25 cellular contexts compared by ENCODE assay signal in the genomic region with DNA sequence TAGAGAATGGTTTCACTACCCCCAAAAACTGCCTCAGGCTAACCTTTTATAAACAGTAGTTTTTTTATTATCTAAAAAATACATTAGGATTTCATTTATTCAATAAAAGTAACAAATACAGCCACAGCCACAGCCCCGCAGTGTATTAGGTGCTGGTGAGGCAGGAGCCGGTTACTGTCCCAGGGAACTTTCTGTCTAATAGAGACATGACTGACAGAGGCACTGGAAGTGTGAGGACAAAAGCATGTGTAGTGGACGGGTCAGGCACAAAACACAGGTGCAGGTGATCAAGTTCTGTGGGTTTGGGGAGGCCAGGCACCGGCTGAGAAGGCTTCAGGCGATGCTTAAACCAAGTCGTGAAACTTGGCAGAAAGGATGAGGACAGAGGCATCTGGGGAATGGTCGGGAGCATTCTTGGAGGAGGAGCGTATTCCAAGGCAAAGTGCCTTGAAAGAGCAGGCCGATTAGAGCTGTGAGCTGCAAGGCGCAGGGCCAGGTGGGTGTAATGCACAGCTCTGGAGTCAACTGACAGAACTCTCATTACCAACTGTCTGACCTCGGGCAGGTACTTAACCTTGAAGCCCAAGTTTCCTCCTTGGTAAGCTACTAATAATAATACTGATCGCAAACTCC.
DNase-seq lines count a peak whose midpoint lies in the region; ATAC-seq and TF ChIP-seq lines count a peak whose summit lies in the region.
"Had no signal": no experiment of that assay in that cellular context is flagged by ENCODE, and none has a peak within 500 bp of the region (broad histone marks: within the 10 kb centered on the region; RNA-seq: fewer than 3 reads in every experiment).

No MANE protein-coding gene starts in this region.

- ATAC-seq in WTC11: peak; percentile 80
- ATAC-seq in GM21528 (IDR thresholded peaks at IDR 0.05; ENCODE audit: low FRiP score, unreplicated experiment): no peak
- ATAC-seq: HCT116; SK-N-SH treated with all-trans-retinoic acid at 6 μM for 48 hours; stimulated activated naive CD8-positive, alpha-beta T cell treated with anti-CD3 and anti-CD28 coated beads, Interleukin-15, amount 100 ng/mL, for 72 hours had no signal

- in situ Hi-C loops in GM23248 (cut with MboI): no loop called here

- H3K4me3 Mint-ChIP-seq in WTC11: no peak overlapping the region
- no peak overlapping the region for H3K4me3 Mint-ChIP-seq in neural progenitor cell
- H3K4me3 Mint-ChIP-seq: activated B cell treated with CpG ODN at 0.5 μM for 24 hours; activated CD4-positive, alpha-beta memory T cell treated with anti-CD3 and anti-CD28 coated beads for 36 hours; stimulated activated naive CD8-positive, alpha-beta T cell treated with anti-CD3 and anti-CD28 coated beads, Interleukin-15, amount 100 ng/mL, for 72 hours had no signal

- H3K9me2 ChIP-seq in GM23248 (ENCODE audit: insufficient read depth): no peaks in the 10 kb centered on the region

- H3K4me2 ChIP-seq in neural progenitor cell (no peak overlapping the region), GM23248 (ENCODE audit: unreplicated experiment) (no peak overlapping the region)
- H3K4me2 ChIP-seq: BLaER1 had no signal

- H3K27me3 ChIP-seq in neural progenitor cell: no peaks in the 10 kb centered on the region
- H3K27me3 ChIP-seq in GM23248 (replicated peaks; ENCODE audit: insufficient read depth): no peaks in the 10 kb centered on the region
- H3K27me3 ChIP-seq: BLaER1, colonic mucosa, tibial nerve had no signal

- H3F3A ChIP-seq in neural progenitor cell (ENCODE audit: low read depth): peaks cover 25% of the 10 kb centered on the region
- no peaks in the 10 kb centered on the region for H3F3A ChIP-seq in GM23248 (ENCODE audit: insufficient read depth)

- CTCF ChIA-PET in WTC11 (lab: Charles Lee): interaction anchor here (1.0 to 1.6 kb wide), 4 partner anchors 38 to 145 kb away, joined by 3 to 9 read pairs (median 6); no protein-coding TSS in a partner anchor

- H3K9me3 Mint-ChIP-seq in WTC11 (no peaks in the 10 kb centered on the region), neural progenitor cell (no peaks in the 10 kb centered on the region)
- H3K9me3 Mint-ChIP-seq: activated B cell treated with CpG ODN at 0.5 μM for 24 hours; activated CD4-positive, alpha-beta memory T cell treated with anti-CD3 and anti-CD28 coated beads for 36 hours; stimulated activated naive CD8-positive, alpha-beta T cell treated with anti-CD3 and anti-CD28 coated beads, Interleukin-15, amount 100 ng/mL, for 72 hours had no signal

- H3K9ac ChIP-seq in neural progenitor cell (no peak overlapping the region), GM23248 (no peak overlapping the region)
- H3K9ac ChIP-seq: BLaER1 had no signal

- TF ChIP-seq CTCF in WTC11 (IDR thresholded peaks at IDR 0.05): no peak
- no peak for TF ChIP-seq CTCF in neural progenitor cell (IDR thresholded peaks at IDR 0.05)

- POLR2A ChIA-PET in WTC11 (lab: Charles Lee): no interaction called here

- no peak overlapping the region for H2AFZ ChIP-seq in neural progenitor cell (replicated peaks)
- no peak overlapping the region for H2AFZ ChIP-seq in GM23248

- H3K9me3 ChIP-seq in neural progenitor cell (ENCODE audit: low read depth): no peaks in the 10 kb centered on the region
- H3K9me3 ChIP-seq in GM23248 (ENCODE audit: low read depth): no peaks in the 10 kb centered on the region
- H3K9me3 ChIP-seq: BLaER1, colonic mucosa, tibial nerve had no signal

- WGBS in GM23248 (ENCODE audit: low coverage in 1 of 2, low lambda C conversion rate in 2 of 2, missing lambda C conversion rate in 2 of 2), 2 experiments: 75 to 80% methylated on average over 12 of the region's 12 CpGs

- peaks cover 25% of the 10 kb centered on the region for H3K4me1 ChIP-seq in neural progenitor cell
- no peaks in the 10 kb centered on the region for H3K4me1 ChIP-seq in GM23248 (ENCODE audit: insufficient read depth)
- H3K4me1 ChIP-seq: BLaER1, colonic mucosa had no signal

- no peak overlapping the region for H3K27ac ChIP-seq in neural progenitor cell
- H3K27ac ChIP-seq in GM23248: no peak overlapping the region
- H3K27ac ChIP-seq: BLaER1, colonic mucosa, RWPE1, tibial nerve had no signal

- DNase-seq in EH (ENCODE audit: low read depth) (peak; percentile 24), WTC11 (ENCODE audit: low spot score) (peak; percentile 42), iPS DF 19.7 (ENCODE audit: low read depth, low spot score) (peak; percentile 48), neural progenitor cell (ENCODE audit: low spot score) (peak; percentile 46), foreskin melanocyte (no peak), GM23248 (no peak)
- no peak for DNase-seq in stimulated activated CD4-positive, alpha-beta T cell treated with anti-CD3 and anti-CD28 coated beads, Interleukin-2, amount 100 ng/mL, for 48 hours
- DNase-seq: activated B cell treated with CpG ODN at 0.5 μM for 24 hours; activated CD4-positive, alpha-beta memory T cell treated with anti-CD3 and anti-CD28 coated beads for 36 hours; activated gamma-delta T cell; colonic mucosa; glutamatergic neuron; NCI-H1048; NCI-H187; NCI-H748 treated with DMSO at 0.1 percent for 48 hours; occipital lobe; stimulated activated CD4-positive, alpha-beta T cell treated with anti-CD3 and anti-CD28 coated beads, Interleukin-4, amount 100 ng/mL, for 4 hours; stimulated activated naive CD8-positive, alpha-beta T cell treated with anti-CD3 and anti-CD28 coated beads, Interleukin-15, amount 100 ng/mL, for 72 hours had no signal

- H3K36me3 Mint-ChIP-seq in WTC11 (peaks cover 6% of the 10 kb centered on the region), neural progenitor cell (peaks cover 11% of the 10 kb centered on the region)
- H3K36me3 Mint-ChIP-seq: activated CD4-positive, alpha-beta memory T cell treated with anti-CD3 and anti-CD28 coated beads for 36 hours had no signal

- H3K79me2 ChIP-seq in neural progenitor cell (ENCODE audit: low read depth) (peaks cover 16% of the 10 kb centered on the region), GM23248 (ENCODE audit: insufficient read depth) (no peaks in the 10 kb centered on the region)

- H3K36me3 ChIP-seq in neural progenitor cell (peaks cover 4% of the 10 kb centered on the region), GM23248 (ENCODE audit: low read depth) (no peaks in the 10 kb centered on the region)
- H3K36me3 ChIP-seq: colonic mucosa had no signal

- H3K27me3 Mint-ChIP-seq in WTC11 (ENCODE audit: low read depth) (no peaks in the 10 kb centered on the region), neural progenitor cell (ENCODE audit: insufficient read depth, low read depth) (peaks cover 2% of the 10 kb centered on the region)
- H3K27me3 Mint-ChIP-seq: activated B cell treated with CpG ODN at 0.5 μM for 24 hours; activated CD4-positive, alpha-beta memory T cell treated with anti-CD3 and anti-CD28 coated beads for 36 hours; stimulated activated naive CD8-positive, alpha-beta T cell treated with anti-CD3 and anti-CD28 coated beads, Interleukin-15, amount 100 ng/mL, for 72 hours had no signal

- H3K4me3 ChIP-seq in neural progenitor cell (no peak overlapping the region), GM23248 (no peak overlapping the region)
- H3K4me3 ChIP-seq: BLaER1, colonic mucosa, lung, tibial nerve had no signal

- H3K4me1 Mint-ChIP-seq in WTC11: peaks cover 53% of the 10 kb centered on the region
- peaks cover 9% of the 10 kb centered on the region for H3K4me1 Mint-ChIP-seq in neural progenitor cell
- H3K4me1 Mint-ChIP-seq: stimulated activated naive CD8-positive, alpha-beta T cell treated with anti-CD3 and anti-CD28 coated beads, Interleukin-15, amount 100 ng/mL, for 72 hours had no signal

- H4K20me1 ChIP-seq in neural progenitor cell (ENCODE audit: low read depth) (peaks cover 29% of the 10 kb centered on the region), GM23248 (ENCODE audit: insufficient read depth) (no peaks in the 10 kb centered on the region)
- H4K20me1 ChIP-seq: BLaER1 had no signal

- H3K27ac Mint-ChIP-seq in WTC11 (peak overlapping the region; percentile 91), neural progenitor cell (no peak overlapping the region)
- H3K27ac Mint-ChIP-seq: activated B cell treated with CpG ODN at 0.5 μM for 24 hours; activated CD4-positive, alpha-beta memory T cell treated with anti-CD3 and anti-CD28 coated beads for 36 hours; stimulated activated naive CD8-positive, alpha-beta T cell treated with anti-CD3 and anti-CD28 coated beads, Interleukin-15, amount 100 ng/mL, for 72 hours had no signal

TF ChIP-seq in WTC11, 78 proteins besides CTCF, POLR2A, EP300 and RAD21 (continues in another document):
- no peak for TF ChIP-seq NFYB (CRISPR knock-in tag; conservative IDR thresholded peaks at IDR 0.05; ENCODE audit: low read depth)
- TF ChIP-seq ZBTB43 (CRISPR knock-in tag; IDR thresholded peaks at IDR 0.05): no peak
- TF ChIP-seq ZNF423 (CRISPR knock-in tag; IDR thresholded peaks at IDR 0.05): no peak
- TF ChIP-seq, protein P1, sequence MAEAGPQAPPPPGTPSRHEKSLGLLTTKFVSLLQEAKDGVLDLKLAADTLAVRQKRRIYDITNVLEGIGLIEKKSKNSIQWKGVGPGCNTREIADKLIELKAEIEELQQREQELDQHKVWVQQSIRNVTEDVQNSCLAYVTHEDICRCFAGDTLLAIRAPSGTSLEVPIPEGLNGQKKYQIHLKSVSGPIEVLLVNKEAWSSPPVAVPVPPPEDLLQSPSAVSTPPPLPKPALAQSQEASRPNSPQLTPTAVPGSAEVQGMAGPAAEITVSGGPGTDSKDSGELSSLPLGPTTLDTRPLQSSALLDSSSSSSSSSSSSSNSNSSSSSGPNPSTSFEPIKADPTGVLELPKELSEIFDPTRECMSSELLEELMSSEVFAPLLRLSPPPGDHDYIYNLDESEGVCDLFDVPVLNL (CRISPR knock-in tag; IDR thresholded peaks at IDR 0.05; ENCODE audit: borderline replicate concordance, low read depth): no peak
- TF ChIP-seq SMAD4 (CRISPR knock-in tag; IDR thresholded peaks at IDR 0.05): no peak

Comparison
In these comparisons a context has a peak if more than half of its experiments do, and no peak if none do; other contexts are left out.
1. DNase-seq: peak in EH (single experiment), WTC11 (single experiment), iPS DF 19.7 (single experiment) and neural progenitor cell (single experiment); none in foreskin melanocyte (single experiment), GM23248 (single experiment) and stimulated activated CD4-positive, alpha-beta T cell treated with anti-CD3 and anti-CD28 coated beads, Interleukin-2, amount 100 ng/mL, for 48 hours (0 of 2).